In the genomic region with DNA sequence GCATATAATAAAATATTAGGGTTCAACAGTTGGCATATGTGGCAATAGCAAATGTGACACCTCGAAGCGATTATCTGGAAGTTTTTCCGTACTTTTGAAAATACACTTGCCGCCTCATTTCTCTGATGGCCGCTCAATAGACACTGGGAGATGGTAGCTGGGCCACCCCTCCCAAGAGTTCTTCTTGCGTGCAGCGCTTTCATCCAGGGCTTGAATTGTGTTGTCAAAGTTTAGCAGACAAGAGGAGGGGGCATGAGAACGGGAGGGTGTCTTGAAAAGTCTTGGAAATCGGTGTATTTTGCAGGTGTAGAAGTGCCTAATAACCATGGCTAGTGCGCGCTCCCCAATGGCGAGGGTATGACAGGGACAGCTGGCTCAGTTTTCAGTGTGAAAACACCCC, we compare ENCODE assay signal across 21 cellular contexts. TPM values are rescaled to one million over a fixed set of nuclear protein-coding genes. Genes with fewer than 3 reads are reported as not detected.
DNase-seq lines count a peak whose midpoint lies in the region; ATAC-seq and TF ChIP-seq lines count a peak whose summit lies in the region.
"Had no signal": no experiment of that assay in that cellular context is flagged by ENCODE, and none has a peak within 500 bp of the region (broad histone marks: within the 10 kb centered on the region; RNA-seq: fewer than 3 reads in every experiment).

No MANE protein-coding gene starts in this region.

- H3K27me3 ChIP-seq in H7 (ENCODE audit: control insufficient read depth, insufficient read depth, low read length) (peaks cover 96% of the 10 kb centered on the region), endodermal cell (ENCODE audit: control insufficient read depth, insufficient read depth, low read length, poor library complexity, severe bottlenecking) (peaks cover 100% of the 10 kb centered on the region), osteoblast (ENCODE audit: insufficient read depth, low read length) (peaks cover 39% of the 10 kb centered on the region)

- no peaks in the 10 kb centered on the region for H3K36me3 Mint-ChIP-seq in endodermal cell (ENCODE audit: low read depth)
- H3K36me3 Mint-ChIP-seq in activated T-helper 17 cell treated with anti-CD3 and anti-CD28 coated beads, Interleukin-2, amount 50 U/mL, for 72 hours (ENCODE audit: low read depth), result no peaks in the 10 kb centered on the region
- H3K36me3 Mint-ChIP-seq: CD14-positive monocyte; CD4-positive, alpha-beta memory T cell had no signal

- peaks cover 96% of the 10 kb centered on the region for H3K27me3 Mint-ChIP-seq in endodermal cell (ENCODE audit: insufficient read depth)
- peaks cover 63% of the 10 kb centered on the region for H3K27me3 Mint-ChIP-seq in activated T-helper 17 cell treated with anti-CD3 and anti-CD28 coated beads, Interleukin-2, amount 50 U/mL, for 72 hours
- H3K27me3 Mint-ChIP-seq in stimulated activated naive CD8-positive, alpha-beta T cell treated with anti-CD3 and anti-CD28 coated beads, Interleukin-15, amount 100 ng/mL, for 72 hours, result peaks cover 95% of the 10 kb centered on the region

- H3K4me3 ChIP-seq in H7 (ENCODE audit: insufficient read depth, low read depth, low read length), result no peak overlapping the region
- H3K4me3 ChIP-seq in endodermal cell (ENCODE audit: low read length), result no peak overlapping the region
- H3K4me3 ChIP-seq in osteoblast (ENCODE audit: insufficient read depth, low read length), result no peak overlapping the region
- H3K4me3 ChIP-seq: BLaER1 had no signal

- no peak for ATAC-seq in activated T-helper 17 cell treated with anti-CD3 and anti-CD28 coated beads, Interleukin-2, amount 50 U/mL, for 72 hours (replicated peaks)
- no peak for ATAC-seq in stimulated activated naive CD8-positive, alpha-beta T cell treated with anti-CD3 and anti-CD28 coated beads, Interleukin-15, amount 100 ng/mL, for 72 hours

- no peak for TF ChIP-seq CTCF in endodermal cell (conservative IDR thresholded peaks at IDR 0.05)
- no peak for TF ChIP-seq CTCF in osteoblast (IDR thresholded peaks at IDR 0.05; ENCODE audit: extremely low read depth, low read depth, low read length)

- H3K27ac Mint-ChIP-seq in endodermal cell, result no peak overlapping the region
- no peak overlapping the region for H3K27ac Mint-ChIP-seq in activated T-helper 17 cell treated with anti-CD3 and anti-CD28 coated beads, Interleukin-2, amount 50 U/mL, for 72 hours
- no peak overlapping the region for H3K27ac Mint-ChIP-seq in stimulated activated naive CD8-positive, alpha-beta T cell treated with anti-CD3 and anti-CD28 coated beads, Interleukin-15, amount 100 ng/mL, for 72 hours
- H3K27ac Mint-ChIP-seq: CD14-positive monocyte; CD4-positive, alpha-beta memory T cell had no signal

- DNase-seq in H7 (peak; percentile 23), endodermal cell (peak; percentile 42), osteoblast (ENCODE audit: insufficient read length, low spot score, missing footprints) (peak; percentile 11), NCI-H345 (lab: John Stamatoyannopoulos, UW) (no peak), putamen (ENCODE audit: low spot score) (no peak)
- DNase-seq in stimulated activated naive CD8-positive, alpha-beta T cell treated with anti-CD3 and anti-CD28 coated beads, Interleukin-15, amount 100 ng/mL, for 72 hours, result no peak
- DNase-seq: 8988T; CD4-positive, alpha-beta memory T cell; DMS153; DMS79; GDM1; HCEC 1CT had no signal

- H3K4me1 ChIP-seq in endodermal cell (ENCODE audit: control insufficient read depth, insufficient read depth, low read length) (no peaks in the 10 kb centered on the region), osteoblast (ENCODE audit: insufficient read depth, low read length) (no peaks in the 10 kb centered on the region)
- H3K4me1 ChIP-seq: BLaER1 had no signal

- H3K4me1 Mint-ChIP-seq in endodermal cell, result peaks cover 14% of the 10 kb centered on the region
- no peaks in the 10 kb centered on the region for H3K4me1 Mint-ChIP-seq in activated T-helper 17 cell treated with anti-CD3 and anti-CD28 coated beads, Interleukin-2, amount 50 U/mL, for 72 hours
- peaks cover 7% of the 10 kb centered on the region for H3K4me1 Mint-ChIP-seq in stimulated activated naive CD8-positive, alpha-beta T cell treated with anti-CD3 and anti-CD28 coated beads, Interleukin-15, amount 100 ng/mL, for 72 hours
- H3K4me1 Mint-ChIP-seq: CD14-positive monocyte had no signal

- no peaks in the 10 kb centered on the region for H4K20me1 ChIP-seq in osteoblast (ENCODE audit: insufficient read depth, low read length)
- H4K20me1 ChIP-seq: BLaER1 had no signal

- H3K79me2 ChIP-seq in osteoblast (ENCODE audit: insufficient read depth, low read length), result no peaks in the 10 kb centered on the region

- no peak overlapping the region for H3K4me2 ChIP-seq in osteoblast (ENCODE audit: insufficient read depth, low read length)
- H3K4me2 ChIP-seq: BLaER1 had no signal

- no peak overlapping the region for H3K27ac ChIP-seq in endodermal cell (ENCODE audit: low read depth, low read length)
- no peak overlapping the region for H3K27ac ChIP-seq in osteoblast (ENCODE audit: low read depth, low read length)
- H3K27ac ChIP-seq: BLaER1, HL-60 had no signal

- no peak overlapping the region for H2AFZ ChIP-seq in osteoblast (ENCODE audit: low read length)

- no peaks in the 10 kb centered on the region for H3K36me3 ChIP-seq in H7 (replicated peaks; ENCODE audit: control insufficient read depth, insufficient read depth, low read length)
- H3K36me3 ChIP-seq in endodermal cell (ENCODE audit: control insufficient read depth, insufficient read depth, low read length), result no peaks in the 10 kb centered on the region
- no peaks in the 10 kb centered on the region for H3K36me3 ChIP-seq in osteoblast (ENCODE audit: insufficient read depth, low read length)
- H3K36me3 ChIP-seq: BLaER1 had no signal

- WGBS in endodermal cell (ENCODE audit: insufficient coverage in 1 of 2, insufficient read length in 1 of 2), 2 experiments, result 11 to 35% methylated on average over 5 to 12 of the region's 12 CpGs

- no peak overlapping the region for H3K4me3 Mint-ChIP-seq in endodermal cell
- no peak overlapping the region for H3K4me3 Mint-ChIP-seq in activated T-helper 17 cell treated with anti-CD3 and anti-CD28 coated beads, Interleukin-2, amount 50 U/mL, for 72 hours
- no peak overlapping the region for H3K4me3 Mint-ChIP-seq in stimulated activated naive CD8-positive, alpha-beta T cell treated with anti-CD3 and anti-CD28 coated beads, Interleukin-15, amount 100 ng/mL, for 72 hours

- H3K9me3 ChIP-seq in endodermal cell (ENCODE audit: control insufficient read depth, low read length) (no peaks in the 10 kb centered on the region), osteoblast (ENCODE audit: low read depth, low read length) (no peaks in the 10 kb centered on the region)

- no peaks in the 10 kb centered on the region for H3K9me3 Mint-ChIP-seq in endodermal cell
- H3K9me3 Mint-ChIP-seq in activated T-helper 17 cell treated with anti-CD3 and anti-CD28 coated beads, Interleukin-2, amount 50 U/mL, for 72 hours, result no peaks in the 10 kb centered on the region
- no peaks in the 10 kb centered on the region for H3K9me3 Mint-ChIP-seq in stimulated activated naive CD8-positive, alpha-beta T cell treated with anti-CD3 and anti-CD28 coated beads, Interleukin-15, amount 100 ng/mL, for 72 hours
- H3K9me3 Mint-ChIP-seq: CD4-positive, alpha-beta memory T cell had no signal

- H3K9ac ChIP-seq in endodermal cell (ENCODE audit: extremely low read depth, low read length, poor library complexity, severe bottlenecking), result no peak overlapping the region
- H3K9ac ChIP-seq: BLaER1 had no signal

RNA-seq across cellular contexts. Expression of a gene that starts 8.5 kb away (rescaled TPM):
- 0.38 and 0.48 TPM in 2 replicates for total RNA-seq in H7 (2014; rRNA removed; shearing (Covaris generic))
- total RNA-seq in endodermal cell, result not detected
- polyA plus RNA-seq in endodermal cell (2013, experiment 1 of 2), result 8.0 TPM
- 5.5 TPM for polyA plus RNA-seq in endodermal cell (2013, experiment 2 of 2)
- not detected in 2 replicates for total RNA-seq in osteoblast
- total RNA-seq in activated T-helper 17 cell treated with anti-CD3 and anti-CD28 coated beads, Interleukin-2, amount 50 U/mL, for 72 hours, result not detected
- total RNA-seq: A673; CD4-positive, alpha-beta memory T cell; Daoy; H4; HT1080 had no signal
- polyA plus RNA-seq: AG04450; CD14-positive monocyte; CD4-positive, alpha-beta memory T cell had no signal

Comparison
In these comparisons a context has a peak if more than half of its experiments do, and no peak if none do; other contexts are left out.
1. DNase-seq: peak in H7 (single experiment), endodermal cell (single experiment) and osteoblast (single experiment); none in NCI-H345 (single experiment), putamen (single experiment) and stimulated activated naive CD8-positive, alpha-beta T cell treated with anti-CD3 and anti-CD28 coated beads, Interleukin-15, amount 100 ng/mL, for 72 hours (0 of 2).